ENCODE assay signal across 11 cellular contexts in the genomic region with DNA sequence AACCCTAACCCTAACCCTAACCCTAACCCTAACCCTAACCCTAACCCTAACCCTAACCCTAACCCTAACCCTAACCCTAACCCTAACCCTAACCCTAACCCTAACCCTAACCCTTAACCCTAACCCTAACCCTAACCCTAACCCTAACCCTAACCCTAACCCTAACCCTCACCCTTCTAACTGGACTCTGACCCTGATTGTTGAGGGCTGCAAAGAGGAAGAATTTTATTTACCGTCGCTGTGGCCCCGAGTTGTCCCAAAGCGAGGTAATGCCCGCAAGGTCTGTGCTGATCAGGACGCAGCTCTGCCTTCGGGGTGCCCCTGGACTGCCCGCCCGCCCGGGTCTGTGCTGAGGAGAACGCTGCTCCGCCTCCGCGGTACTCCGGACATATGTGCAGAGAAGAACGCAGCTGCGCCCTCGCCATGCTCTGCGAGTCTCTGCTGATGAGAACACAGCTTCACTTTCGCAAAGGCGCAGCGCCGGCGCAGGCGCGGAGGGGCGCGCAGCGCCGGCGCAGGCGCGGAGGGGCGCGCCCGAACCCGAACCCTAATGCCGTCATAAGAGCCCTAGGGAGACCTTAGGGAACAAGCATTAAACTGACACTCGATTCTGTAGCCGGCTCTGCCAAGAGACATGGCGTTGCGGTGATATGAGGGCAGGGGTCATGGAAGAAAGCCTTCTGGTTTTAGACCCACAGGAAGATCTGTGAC. TPM values are rescaled to one million over a fixed set of nuclear protein-coding genes. Genes with fewer than 3 reads are reported as not detected.
DNase-seq lines count a peak whose midpoint lies in the region; ATAC-seq and TF ChIP-seq lines count a peak whose summit lies in the region.
"Not testable (repeated sequence)": the region's sequence is repeated elsewhere in the genome, so short reads cannot be mapped to it uniquely, and the experiment has no call there.
"Had no signal": no experiment of that assay in that cellular context is flagged by ENCODE, and none has a peak within 500 bp of the region (broad histone marks: within the 10 kb centered on the region; RNA-seq: fewer than 3 reads in every experiment).

No MANE protein-coding gene starts in this region.

- H3K4me1 ChIP-seq in CD4-positive, alpha-beta memory T cell (ENCODE audit: insufficient read depth, low read length); lower lobe of right lung: not testable (repeated sequence)

- CTCF ChIA-PET in CD4-positive, alpha-beta memory T cell (lab: Charles Lee; ENCODE audit: partially characterized antibody) = not testable (repeated sequence)

- not testable (repeated sequence) for H3K27ac ChIP-seq in CD4-positive, alpha-beta memory T cell (ENCODE audit: low read depth, low read length); lower lobe of right lung

- not testable (repeated sequence) for H3K9me3 ChIP-seq in CD4-positive, alpha-beta memory T cell (ENCODE audit: control insufficient read depth in 1 of 2, low read length in 2 of 2); lower lobe of right lung

- ATAC-seq in lower lobe of right lung = peak; percentile 11 to 13

- H3K27me3 Mint-ChIP-seq in CD4-positive, alpha-beta memory T cell; activated CD4-positive, alpha-beta T cell treated with anti-CD3 and anti-CD28 coated beads, Interleukin-2, amount 10 ng/mL, durations not matched to agents 24 days and 14 days; activated naive CD8-positive, alpha-beta T cell treated with anti-CD3 and anti-CD28 coated beads for 36 hours; immature natural killer cell (ENCODE audit: low read depth in 3 of 3): not testable (repeated sequence)

- DNase-seq in CD4-positive, alpha-beta memory T cell = peak in 4 of 5 donors; percentile 7 to 49 (median 16)
- peak; percentile 83 for DNase-seq in activated CD4-positive, alpha-beta T cell treated with anti-CD3 and anti-CD28 coated beads, Interleukin-2, amount 10 ng/mL, durations not matched to agents 24 days and 14 days
- DNase-seq in activated T-cell treated with anti-CD3 and anti-CD28 coated beads for 4 hours (peak; percentile 21), immature natural killer cell (peak; percentile 14 to 45 (median 16))
- DNase-seq in activated naive CD8-positive, alpha-beta T cell treated with anti-CD3 and anti-CD28 coated beads for 36 hours = peak; percentile 14
- DNase-seq in central memory CD4-positive, alpha-beta T cell = peak; percentile 15
- DNase-seq in lower lobe of right lung = not testable (repeated sequence)
- DNase-seq in stimulated activated CD4-positive, alpha-beta T cell treated with anti-CD3 and anti-CD28 coated beads, Interleukin-2, amount 100 ng/mL, for 48 hours = peak; percentile 15 to 16

- H3K4me3 ChIP-seq in CD4-positive, alpha-beta memory T cell (ENCODE audit: low read length in 2 of 2); lower lobe of right lung: not testable (repeated sequence)

- H3K27ac Mint-ChIP-seq in CD4-positive, alpha-beta memory T cell; activated CD4-positive, alpha-beta T cell treated with anti-CD3 and anti-CD28 coated beads, Interleukin-2, amount 10 ng/mL, durations not matched to agents 24 days and 14 days; activated naive CD8-positive, alpha-beta T cell treated with anti-CD3 and anti-CD28 coated beads for 36 hours; immature natural killer cell: not testable (repeated sequence)

- H3K27me3 ChIP-seq in CD4-positive, alpha-beta memory T cell (ENCODE audit: insufficient read depth, low read length); lower lobe of right lung (ENCODE audit: low read depth): not testable (repeated sequence)

- H3K36me3 ChIP-seq in CD4-positive, alpha-beta memory T cell (ENCODE audit: insufficient read depth, low read length); lower lobe of right lung: not testable (repeated sequence)

- H3K4me1 Mint-ChIP-seq in CD4-positive, alpha-beta memory T cell; activated CD4-positive, alpha-beta T cell treated with anti-CD3 and anti-CD28 coated beads, Interleukin-2, amount 10 ng/mL, durations not matched to agents 24 days and 14 days; activated naive CD8-positive, alpha-beta T cell treated with anti-CD3 and anti-CD28 coated beads for 36 hours; immature natural killer cell: not testable (repeated sequence)

- TF ChIP-seq CTCF in lower lobe of right lung (IDR thresholded peaks at IDR 0.05) = not testable (repeated sequence)

- POLR2A ChIA-PET in CD4-positive, alpha-beta memory T cell (lab: Charles Lee; ENCODE audit: partially characterized antibody) = not testable (repeated sequence)

- not testable (repeated sequence) for H3K4me3 Mint-ChIP-seq in CD4-positive, alpha-beta memory T cell; activated CD4-positive, alpha-beta T cell treated with anti-CD3 and anti-CD28 coated beads, Interleukin-2, amount 10 ng/mL, durations not matched to agents 24 days and 14 days; activated naive CD8-positive, alpha-beta T cell treated with anti-CD3 and anti-CD28 coated beads for 36 hours; immature natural killer cell

- intact Hi-C loops in CD4-positive, alpha-beta memory T cell (cut with micrococcal nuclease); activated CD4-positive, alpha-beta T cell treated with anti-CD3 and anti-CD28 coated beads, Interleukin-2, amount 10 ng/mL, durations not matched to agents 24 days and 14 days (cut with micrococcal nuclease); lower lobe of right lung (cut with DNase I): not testable (repeated sequence)

- not testable (repeated sequence) for H3K36me3 Mint-ChIP-seq in CD4-positive, alpha-beta memory T cell; activated CD4-positive, alpha-beta T cell treated with anti-CD3 and anti-CD28 coated beads, Interleukin-2, amount 10 ng/mL, durations not matched to agents 24 days and 14 days (ENCODE audit: low read depth); activated naive CD8-positive, alpha-beta T cell treated with anti-CD3 and anti-CD28 coated beads for 36 hours; immature natural killer cell

- not testable (repeated sequence) for H3K9me3 Mint-ChIP-seq in CD4-positive, alpha-beta memory T cell; activated CD4-positive, alpha-beta T cell treated with anti-CD3 and anti-CD28 coated beads, Interleukin-2, amount 10 ng/mL, durations not matched to agents 24 days and 14 days; activated naive CD8-positive, alpha-beta T cell treated with anti-CD3 and anti-CD28 coated beads for 36 hours; immature natural killer cell

RNA-seq across cellular contexts. Expression of a gene that starts 38.7 kb away (rescaled TPM):
- total RNA-seq in CD4-positive, alpha-beta memory T cell = not detected
- not detected for polyA plus RNA-seq in CD4-positive, alpha-beta memory T cell
- not detected in 2 replicates for total RNA-seq in activated CD4-positive, alpha-beta T cell treated with anti-CD3 and anti-CD28 coated beads, Interleukin-2, amount 10 ng/mL, durations not matched to agents 24 days and 14 days
- not detected for total RNA-seq in activated naive CD8-positive, alpha-beta T cell treated with anti-CD3 and anti-CD28 coated beads for 36 hours
- not detected for polyA plus RNA-seq in immature natural killer cell
- 0.38 TPM for total RNA-seq in lower lobe of right lung
- total RNA-seq: CD4-positive, alpha-beta T cell; Daoy; HT-29 had no signal
